9 cellular contexts compared by ENCODE assay signal in genomic region chr13:50230365-50230978, GRCh38.
DNase-seq lines count a peak whose midpoint lies in the region; ATAC-seq and TF ChIP-seq lines count a peak whose summit lies in the region.
"Had no signal": no experiment of that assay in that cellular context is flagged by ENCODE, and none has a peak within 500 bp of the region (broad histone marks: within the 10 kb centered on the region; RNA-seq: fewer than 3 reads in every experiment).

No MANE protein-coding gene starts in this region.

- no peak overlapping the region for H3K4me3 ChIP-seq in left lung

- TF ChIP-seq CTCF in activated CD8-positive, alpha-beta T cell treated with anti-CD3 and anti-CD28 coated beads for 36 hours (IDR thresholded peaks at IDR 0.05) = no peak
- no peak for TF ChIP-seq CTCF in left lung (IDR thresholded peaks at IDR 0.05)

- H3K36me3 ChIP-seq in left lung = no peaks in the 10 kb centered on the region

- H3K9me3 Mint-ChIP-seq in activated CD8-positive, alpha-beta T cell treated with anti-CD3 and anti-CD28 coated beads for 36 hours = peaks cover 6% of the 10 kb centered on the region

- intact Hi-C loops in activated CD8-positive, alpha-beta T cell treated with anti-CD3 and anti-CD28 coated beads for 36 hours (cut with micrococcal nuclease) = no loop called here
- intact Hi-C loops in left lung (cut with DNase I) = no loop called here

- CTCF ChIA-PET in activated CD8-positive, alpha-beta T cell treated with anti-CD3 and anti-CD28 coated beads for 36 hours (lab: Charles Lee) = interaction anchor here (0.9 to 1.4 kb wide), 2 partner anchors 63 to 233 kb away, joined by 3 read pairs; partner anchors contain the start of gene TRIM13

- no peak overlapping the region for H3K4me3 Mint-ChIP-seq in activated CD8-positive, alpha-beta T cell treated with anti-CD3 and anti-CD28 coated beads for 36 hours

- H3K4me1 ChIP-seq in left lung = peaks cover 0 to 26% of the 10 kb centered on the region in 2 donors

- no peak overlapping the region for H3K27ac Mint-ChIP-seq in activated CD8-positive, alpha-beta T cell treated with anti-CD3 and anti-CD28 coated beads for 36 hours

- H3K36me3 Mint-ChIP-seq in activated CD8-positive, alpha-beta T cell treated with anti-CD3 and anti-CD28 coated beads for 36 hours (ENCODE audit: low read depth) = peaks cover 9% of the 10 kb centered on the region

- no peaks in the 10 kb centered on the region for H3K9me3 ChIP-seq in left lung

- peak overlapping the region; percentile 14 to 74 for H3K27ac ChIP-seq in left lung

- peaks cover 49% of the 10 kb centered on the region for H3K4me1 Mint-ChIP-seq in activated CD8-positive, alpha-beta T cell treated with anti-CD3 and anti-CD28 coated beads for 36 hours (ENCODE audit: low read depth)

- DNase-seq in Ammon's horn (ENCODE audit: low spot score) (peak; percentile 29), left lung (no peak), DMS 273 (lab: John Stamatoyannopoulos, UW; ENCODE audit: unreplicated experiment) (no peak)
- DNase-seq in activated CD8-positive, alpha-beta T cell treated with anti-CD3 and anti-CD28 coated beads for 36 hours = no peak
- no peak for DNase-seq in activated CD4-positive, alpha-beta T cell treated with anti-CD3 and anti-CD28 coated beads, Interleukin-2, amount 50 U/mL, for 1 hour
- DNase-seq: activated naive CD4-positive, alpha-beta T cell treated with anti-CD3 and anti-CD28 coated beads, Interleukin-2, amount 50 U/mL, for 16 hours had no signal

- H3K27me3 ChIP-seq in left lung = no peaks in the 10 kb centered on the region

- POLR2A ChIA-PET in activated CD8-positive, alpha-beta T cell treated with anti-CD3 and anti-CD28 coated beads for 36 hours (lab: Charles Lee) = interaction anchor here (1.1 kb wide), 1 partner anchor 13 kb away, joined by 3 read pairs; no protein-coding TSS in a partner anchor

- peaks cover 10% of the 10 kb centered on the region for H3K27me3 Mint-ChIP-seq in activated CD8-positive, alpha-beta T cell treated with anti-CD3 and anti-CD28 coated beads for 36 hours

- ATAC-seq in HG03342 (IDR thresholded peaks at IDR 0.05; ENCODE audit: unreplicated experiment) = peak; percentile 56
- peak; percentile 43 for ATAC-seq in activated CD8-positive, alpha-beta T cell treated with anti-CD3 and anti-CD28 coated beads for 36 hours
- peak; percentile 89 for ATAC-seq in left lung
- ATAC-seq in HG02973 (IDR thresholded peaks at IDR 0.05; ENCODE audit: unreplicated experiment) = no peak
- no peak for ATAC-seq in GM21390 (IDR thresholded peaks at IDR 0.05; ENCODE audit: unreplicated experiment)

Comparison
In these comparisons a context has a peak if more than half of its experiments do, and no peak if none do; other contexts are left out.
1. ATAC-seq: peak in HG03342 (single experiment), activated CD8-positive, alpha-beta T cell treated with anti-CD3 and anti-CD28 coated beads for 36 hours (single experiment) and left lung (single experiment); none in HG02973 (single experiment) and GM21390 (single experiment).